17 cellular contexts compared by ENCODE assay signal in the genomic region with DNA sequence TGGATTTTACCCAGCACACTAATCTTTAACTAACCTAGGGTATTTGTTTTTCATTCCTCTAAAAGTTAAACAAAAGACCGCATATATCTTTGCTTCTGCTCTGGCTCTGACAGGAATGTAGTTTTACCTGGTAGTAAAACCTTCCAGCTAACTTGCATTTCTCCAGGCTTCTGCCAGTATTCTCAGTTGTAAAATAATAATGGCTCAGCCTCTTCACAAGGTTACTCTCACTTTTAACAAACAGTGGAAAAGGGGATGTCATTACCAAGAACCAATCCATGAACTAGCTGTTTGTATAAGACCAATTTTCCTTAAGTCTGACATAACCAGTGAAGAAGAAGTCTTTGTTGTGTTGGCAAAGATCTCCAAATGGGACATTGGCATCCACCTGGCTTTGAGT. TPM values are rescaled to one million over a fixed set of nuclear protein-coding genes. Genes with fewer than 3 reads are reported as not detected.
"Had no signal": no experiment of that assay in that cellular context is flagged by ENCODE, and none has a peak within 500 bp of the region (broad histone marks: within the 10 kb centered on the region; RNA-seq: fewer than 3 reads in every experiment).

No MANE protein-coding gene starts in this region.

- H3K4me1 ChIP-seq: left lung, pancreas, psoas muscle had no signal

- H3K27ac ChIP-seq: left lung, psoas muscle, sigmoid colon, tibial nerve had no signal

- H3K4me3 ChIP-seq: dorsolateral prefrontal cortex, left lung, pancreas, psoas muscle, sigmoid colon, thoracic aorta, tibial nerve, vagina had no signal

- DNase-seq: effector CD4-positive, alpha-beta T cell; head of caudate nucleus; natural killer cell; occipital lobe; pancreas; psoas muscle; right cardiac atrium; stimulated activated CD4-positive, alpha-beta T cell treated with anti-CD3 and anti-CD28 coated beads, Interleukin-2, amount 100 ng/mL, for 24 hours; stimulated activated CD4-positive, alpha-beta T cell treated with anti-CD3 and anti-CD28 coated beads, Interleukin-4, amount 100 ng/mL, for 24 hours; stimulated activated naive CD4-positive, alpha-beta T cell treated with Interleukin-2 at 50 U/mL for 16 hours; substantia nigra had no signal

- H3K27me3 ChIP-seq: dorsolateral prefrontal cortex, left lung, pancreas, sigmoid colon, tibial nerve, vagina had no signal

- H3K36me3 ChIP-seq: left lung, pancreas had no signal

- H3K9me3 ChIP-seq: left lung, pancreas, psoas muscle, sigmoid colon, thoracic aorta, tibial nerve, vagina had no signal

RNA-seq across cellular contexts. Expression of a gene that starts 10.0 kb away (rescaled TPM):
- total RNA-seq: natural killer cell had no signal
